In genomic region chr12:46020768-46021167, GRCh38 we compare ENCODE assay signal across 1 cellular context.
TF ChIP-seq lines count a peak whose summit lies in the region.

No MANE protein-coding gene starts in this region.

TF ChIP-seq in GM23338, 12 proteins besides CTCF, POLR2A, EP300 and RAD21 (continued from another document):
- TF ChIP-seq, protein P1, sequence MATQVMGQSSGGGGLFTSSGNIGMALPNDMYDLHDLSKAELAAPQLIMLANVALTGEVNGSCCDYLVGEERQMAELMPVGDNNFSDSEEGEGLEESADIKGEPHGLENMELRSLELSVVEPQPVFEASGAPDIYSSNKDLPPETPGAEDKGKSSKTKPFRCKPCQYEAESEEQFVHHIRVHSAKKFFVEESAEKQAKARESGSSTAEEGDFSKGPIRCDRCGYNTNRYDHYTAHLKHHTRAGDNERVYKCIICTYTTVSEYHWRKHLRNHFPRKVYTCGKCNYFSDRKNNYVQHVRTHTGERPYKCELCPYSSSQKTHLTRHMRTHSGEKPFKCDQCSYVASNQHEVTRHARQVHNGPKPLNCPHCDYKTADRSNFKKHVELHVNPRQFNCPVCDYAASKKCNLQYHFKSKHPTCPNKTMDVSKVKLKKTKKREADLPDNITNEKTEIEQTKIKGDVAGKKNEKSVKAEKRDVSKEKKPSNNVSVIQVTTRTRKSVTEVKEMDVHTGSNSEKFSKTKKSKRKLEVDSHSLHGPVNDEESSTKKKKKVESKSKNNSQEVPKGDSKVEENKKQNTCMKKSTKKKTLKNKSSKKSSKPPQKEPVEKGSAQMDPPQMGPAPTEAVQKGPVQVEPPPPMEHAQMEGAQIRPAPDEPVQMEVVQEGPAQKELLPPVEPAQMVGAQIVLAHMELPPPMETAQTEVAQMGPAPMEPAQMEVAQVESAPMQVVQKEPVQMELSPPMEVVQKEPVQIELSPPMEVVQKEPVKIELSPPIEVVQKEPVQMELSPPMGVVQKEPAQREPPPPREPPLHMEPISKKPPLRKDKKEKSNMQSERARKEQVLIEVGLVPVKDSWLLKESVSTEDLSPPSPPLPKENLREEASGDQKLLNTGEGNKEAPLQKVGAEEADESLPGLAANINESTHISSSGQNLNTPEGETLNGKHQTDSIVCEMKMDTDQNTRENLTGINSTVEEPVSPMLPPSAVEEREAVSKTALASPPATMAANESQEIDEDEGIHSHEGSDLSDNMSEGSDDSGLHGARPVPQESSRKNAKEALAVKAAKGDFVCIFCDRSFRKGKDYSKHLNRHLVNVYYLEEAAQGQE (IDR thresholded peaks at IDR 0.05; ENCODE audit: unreplicated experiment), result no peak
- no peak for TF ChIP-seq ZNF331 (CRISPR knock-in tag; IDR thresholded peaks at IDR 0.05; ENCODE audit: low read depth)
TF ChIP-seq in GM23338: peak in this region for 0.
